ENCODE assay signal across 7 cellular contexts in the genomic region with DNA sequence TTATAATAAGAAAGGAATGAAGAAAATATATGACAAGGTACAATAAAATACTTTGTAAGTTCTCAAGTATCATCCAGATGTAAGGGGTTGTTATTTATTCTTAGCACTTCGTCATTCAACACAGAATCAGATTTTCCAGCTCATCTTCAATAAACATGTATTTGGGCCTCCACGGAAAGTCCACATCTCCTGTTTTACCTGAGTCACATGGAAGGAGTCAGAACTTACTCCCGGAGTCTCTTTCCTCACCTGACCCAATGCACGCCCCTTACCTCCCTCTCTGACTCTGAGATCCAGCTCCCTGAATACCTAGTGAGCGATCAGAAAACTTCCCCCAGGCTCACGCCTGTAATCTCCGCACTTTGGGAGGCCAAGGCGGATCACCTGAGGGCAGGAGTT. TPM values are rescaled to one million over a fixed set of nuclear protein-coding genes. Genes with fewer than 3 reads are reported as not detected.
A peak's percentile ranks its signal among the peaks of the same experiment; 100 is the strongest.
DNase-seq lines count a peak whose midpoint lies in the region; ATAC-seq and TF ChIP-seq lines count a peak whose summit lies in the region.

No MANE protein-coding gene starts in this region.

- no peaks in the 10 kb centered on the region for H3K36me3 ChIP-seq in hepatocyte (replicated peaks; ENCODE audit: insufficient read depth, low read depth)

- H3K27ac Mint-ChIP-seq in HFFc6: peak overlapping the region; percentile 100
- peak overlapping the region; percentile 98 for H3K27ac Mint-ChIP-seq in activated CD8-positive, alpha-beta T cell treated with anti-CD3 and anti-CD28 coated beads for 36 hours
- H3K27ac Mint-ChIP-seq in stimulated activated effector memory CD8-positive, alpha-beta T cell treated with anti-CD3 and anti-CD28 coated beads, Interleukin-12 subunit alpha, Interleukin-12 subunit beta, amount 100 ng/mL, for 72 hours: peak overlapping the region; percentile 100

- peak overlapping the region; percentile 99 for H3K4me3 Mint-ChIP-seq in HFFc6
- peak overlapping the region; percentile 88 for H3K4me3 Mint-ChIP-seq in activated CD8-positive, alpha-beta T cell treated with anti-CD3 and anti-CD28 coated beads for 36 hours
- peak overlapping the region; percentile 96 for H3K4me3 Mint-ChIP-seq in stimulated activated effector memory CD8-positive, alpha-beta T cell treated with anti-CD3 and anti-CD28 coated beads, Interleukin-12 subunit alpha, Interleukin-12 subunit beta, amount 100 ng/mL, for 72 hours

- no peak for ATAC-seq in activated CD8-positive, alpha-beta T cell treated with anti-CD3 and anti-CD28 coated beads for 36 hours
- no peak for ATAC-seq in stimulated activated effector memory CD8-positive, alpha-beta T cell treated with anti-CD3 and anti-CD28 coated beads, Interleukin-12 subunit alpha, Interleukin-12 subunit beta, amount 100 ng/mL, for 72 hours

- H3K27me3 Mint-ChIP-seq in HFFc6 (ENCODE audit: insufficient read depth): no peaks in the 10 kb centered on the region; the same call in 1 of the 2 replicates
- no peaks in the 10 kb centered on the region for H3K27me3 Mint-ChIP-seq in activated CD8-positive, alpha-beta T cell treated with anti-CD3 and anti-CD28 coated beads for 36 hours

- POLR2A ChIA-PET in activated CD8-positive, alpha-beta T cell treated with anti-CD3 and anti-CD28 coated beads for 36 hours (lab: Charles Lee): interaction anchor here (0.6 to 2.2 kb wide), 5 partner anchors 8 to 74 kb away, joined by 3 to 7 read pairs (median 6); no protein-coding TSS in a partner anchor

- 82% methylated on average over 8 of the region's 8 CpGs for WGBS in hepatocyte (ENCODE audit: low lambda C conversion rate, missing lambda C conversion rate)

- intact Hi-C loops in activated CD8-positive, alpha-beta T cell treated with anti-CD3 and anti-CD28 coated beads for 36 hours (cut with micrococcal nuclease): no loop called here

- H3K9me2 ChIP-seq in hepatocyte (replicated peaks; ENCODE audit: insufficient read depth): no peaks in the 10 kb centered on the region

- H3K79me2 ChIP-seq in hepatocyte: peaks cover 9% of the 10 kb centered on the region

- H2AFZ ChIP-seq in hepatocyte: no peak overlapping the region

- H3K4me1 ChIP-seq in hepatocyte (ENCODE audit: insufficient read depth): peaks cover 8% of the 10 kb centered on the region

- peak overlapping the region; percentile 69 for H3K4me2 ChIP-seq in hepatocyte

- peaks cover 25% of the 10 kb centered on the region for H3K4me1 Mint-ChIP-seq in HFFc6 (ENCODE audit: low read depth)
- peaks cover 62% of the 10 kb centered on the region for H3K4me1 Mint-ChIP-seq in activated CD8-positive, alpha-beta T cell treated with anti-CD3 and anti-CD28 coated beads for 36 hours (ENCODE audit: low read depth)
- H3K4me1 Mint-ChIP-seq in stimulated activated effector memory CD8-positive, alpha-beta T cell treated with anti-CD3 and anti-CD28 coated beads, Interleukin-12 subunit alpha, Interleukin-12 subunit beta, amount 100 ng/mL, for 72 hours: peaks cover 65% of the 10 kb centered on the region

- TF ChIP-seq CTCF in HFFc6 (IDR thresholded peaks at IDR 0.05): no peak
- TF ChIP-seq CTCF in activated CD8-positive, alpha-beta T cell treated with anti-CD3 and anti-CD28 coated beads for 36 hours (IDR thresholded peaks at IDR 0.05): no peak
- no peak for TF ChIP-seq CTCF in hepatocyte (IDR thresholded peaks at IDR 0.05; ENCODE audit: poor library complexity)

- CTCF ChIA-PET in activated CD8-positive, alpha-beta T cell treated with anti-CD3 and anti-CD28 coated beads for 36 hours (lab: Charles Lee): interaction anchor here (0.8 to 5.8 kb wide), 7 partner anchors 15 to 378 kb away, joined by 3 to 49 read pairs (median 4); a partner anchor contains a TSS

- H3K4me3 ChIP-seq in hepatocyte: no peak overlapping the region

- H3K27me3 ChIP-seq in hepatocyte: no peaks in the 10 kb centered on the region

- no peaks in the 10 kb centered on the region for H4K20me1 ChIP-seq in hepatocyte (ENCODE audit: insufficient read depth, poor library complexity, severe bottlenecking)

- no peaks in the 10 kb centered on the region for H3K9me3 Mint-ChIP-seq in HFFc6
- H3K9me3 Mint-ChIP-seq in activated CD8-positive, alpha-beta T cell treated with anti-CD3 and anti-CD28 coated beads for 36 hours: no peaks in the 10 kb centered on the region
- H3K9me3 Mint-ChIP-seq in stimulated activated effector memory CD8-positive, alpha-beta T cell treated with anti-CD3 and anti-CD28 coated beads, Interleukin-12 subunit alpha, Interleukin-12 subunit beta, amount 100 ng/mL, for 72 hours: no peaks in the 10 kb centered on the region

- no peak for DNase-seq in HFFc6
- no peak for DNase-seq in activated CD8-positive, alpha-beta T cell treated with anti-CD3 and anti-CD28 coated beads for 36 hours
- no peak for DNase-seq in hepatocyte (ENCODE audit: low spot score)
- no peak for DNase-seq in stimulated activated effector memory CD8-positive, alpha-beta T cell treated with anti-CD3 and anti-CD28 coated beads, Interleukin-12 subunit alpha, Interleukin-12 subunit beta, amount 100 ng/mL, for 72 hours (ENCODE audit: low spot score in 2 of 2)
- no peak for DNase-seq in GF-D8 (lab: John Stamatoyannopoulos, UW)
- no peak for DNase-seq in GM19240 (ENCODE audit: insufficient read length, low spot score)
- no peak for DNase-seq in C1 segment of cervical spinal cord (lab: John Stamatoyannopoulos, UW)

- H3K27ac ChIP-seq in hepatocyte: peak overlapping the region; percentile 96

- H3K36me3 Mint-ChIP-seq in HFFc6 (ENCODE audit: low read depth): no peaks in the 10 kb centered on the region
- peaks cover 2% of the 10 kb centered on the region for H3K36me3 Mint-ChIP-seq in activated CD8-positive, alpha-beta T cell treated with anti-CD3 and anti-CD28 coated beads for 36 hours (ENCODE audit: low read depth)
- H3K36me3 Mint-ChIP-seq in stimulated activated effector memory CD8-positive, alpha-beta T cell treated with anti-CD3 and anti-CD28 coated beads, Interleukin-12 subunit alpha, Interleukin-12 subunit beta, amount 100 ng/mL, for 72 hours: peaks cover 27% of the 10 kb centered on the region

- no peaks in the 10 kb centered on the region for H3K9me3 ChIP-seq in hepatocyte (ENCODE audit: low read depth)

RNA-seq across cellular contexts. Expression of a gene that starts 1.5 kb away (rescaled TPM):
- 10 to 100 TPM; 29.1 to 33.4 (median 32.5) TPM for total RNA-seq in HFFc6 (2021; fragmentation: NEBNext Ultra II Directional; extraction: Animal tissue kit (Norgen Biotek cat#: 25700))
- total RNA-seq in activated CD8-positive, alpha-beta T cell treated with anti-CD3 and anti-CD28 coated beads for 36 hours: 10 to 100 TPM; 32.3 to 33.2 TPM
- total RNA-seq in hepatocyte: 12.5 and 18.5 TPM in 2 replicates
- polyA plus RNA-seq in hepatocyte: 53.5 and 59.2 TPM in 2 replicates

RNA-seq across cellular contexts. Expression of a gene that starts 17.9 kb away (rescaled TPM):
- 10 to 100 TPM; 26.4 to 42.5 (median 28.1) TPM for total RNA-seq in HFFc6 (2021; fragmentation: NEBNext Ultra II Directional; extraction: Animal tissue kit (Norgen Biotek cat#: 25700))
- 10 to 100 TPM; 17.7 to 19.4 TPM for total RNA-seq in activated CD8-positive, alpha-beta T cell treated with anti-CD3 and anti-CD28 coated beads for 36 hours
- total RNA-seq in hepatocyte: 52.4 and 53.0 TPM in 2 replicates
- polyA plus RNA-seq in hepatocyte: 61.0 and 65.5 TPM in 2 replicates

RNA-seq across cellular contexts. Expression of a gene that starts 23.6 kb away (rescaled TPM):
- 10 to 100 TPM; 19.9 to 23.7 (median 21.3) TPM for total RNA-seq in HFFc6 (2021; fragmentation: NEBNext Ultra II Directional; extraction: Animal tissue kit (Norgen Biotek cat#: 25700))
- total RNA-seq in activated CD8-positive, alpha-beta T cell treated with anti-CD3 and anti-CD28 coated beads for 36 hours: 10 to 100 TPM; 21.2 to 21.8 TPM
- 20.2 and 21.8 TPM in 2 replicates for total RNA-seq in hepatocyte
- polyA plus RNA-seq in hepatocyte: 22.3 and 28.3 TPM in 2 replicates

RNA-seq across cellular contexts. Expression of a gene that starts 32.6 kb away (rescaled TPM):
- total RNA-seq in HFFc6 (2021; fragmentation: NEBNext Ultra II Directional; extraction: Animal tissue kit (Norgen Biotek cat#: 25700)): 100 to 1,000 TPM; 371 to 461 (median 401) TPM
- 10 to 100 TPM; 32.3 to 34.2 TPM for total RNA-seq in activated CD8-positive, alpha-beta T cell treated with anti-CD3 and anti-CD28 coated beads for 36 hours
- total RNA-seq in hepatocyte: 81.8 and 95.6 TPM in 2 replicates
- 107 and 120 TPM in 2 replicates for polyA plus RNA-seq in hepatocyte

RNA-seq across cellular contexts. Expression of a gene that starts 36.5 kb away (rescaled TPM):
- 100 to 1,000 TPM in 3 of 6 experiments, 10 to 100 TPM in 3; 52.7 to 111 (median 98.8) TPM for total RNA-seq in HFFc6 (2021; fragmentation: NEBNext Ultra II Directional; extraction: Animal tissue kit (Norgen Biotek cat#: 25700))
- total RNA-seq in activated CD8-positive, alpha-beta T cell treated with anti-CD3 and anti-CD28 coated beads for 36 hours: 100 to 1,000 TPM; 172 to 173 TPM
- 40.4 and 41.5 TPM in 2 replicates for total RNA-seq in hepatocyte
- 91.3 and 102 TPM in 2 replicates for polyA plus RNA-seq in hepatocyte
